In genomic region chr9:116689633-116690032, GRCh38 we compare ENCODE assay signal across 2 cellular contexts.
TF ChIP-seq lines count a peak whose summit lies in the region.

No MANE protein-coding gene starts in this region.

TF ChIP-seq in IMR-90, 13 proteins besides CTCF, POLR2A, EP300 and RAD21:
- TF ChIP-seq MAZ (IDR thresholded peaks at IDR 0.05; ENCODE audit: borderline replicate concordance, low read depth, low read length) (no peak), CHD1 (IDR thresholded peaks at IDR 0.05; ENCODE audit: low read depth, low read length) (no peak), FOS (IDR thresholded peaks at IDR 0.05; ENCODE audit: low read depth, low read length) (no peak), BHLHE40 (IDR thresholded peaks at IDR 0.05; ENCODE audit: low read depth, low read length) (no peak), CEBPB (IDR thresholded peaks at IDR 0.05; ENCODE audit: low read depth, low read length) (no peak), NFE2L2 (IDR thresholded peaks at IDR 0.05; ENCODE audit: low read depth, low read length) (no peak), RFX5 (IDR thresholded peaks at IDR 0.05; ENCODE audit: low read depth, low read length) (no peak), RCOR1 (IDR thresholded peaks at IDR 0.05; ENCODE audit: insufficient replicate concordance, low read length) (no peak), ELK1 (IDR thresholded peaks at IDR 0.05; ENCODE audit: borderline replicate concordance, low read depth, low read length) (no peak)
TF ChIP-seq in IMR-90: peak in this region for 0.

TF ChIP-seq in K562, 482 proteins besides CTCF, POLR2A, EP300 and RAD21:
- TF ChIP-seq TEAD4 (IDR thresholded peaks at IDR 0.05; ENCODE audit: low read length) (no peak), TEAD4 (CRISPR knock-in tag; IDR thresholded peaks at IDR 0.05; ENCODE audit: borderline replicate concordance) (no peak), ESRRA (IDR thresholded peaks at IDR 0.05; ENCODE audit: borderline replicate concordance, low read depth) (0 out of 2 replicates have a peak, but pooled peaks have one; percentile 16), CTBP1 (IDR thresholded peaks at IDR 0.05; ENCODE audit: borderline replicate concordance) (peak; percentile 21; the same call in 1 of the 2 replicates), RCOR1 (IDR thresholded peaks at IDR 0.05; ENCODE audit: borderline replicate concordance in 1 of 2, low read depth in 2 of 2, low read length in 2 of 2) (peak in 1 of 2 experiments; percentile 70; a peak in 2 of 4 replicates), FUS (optimal IDR thresholded peaks at IDR 0.05; ENCODE audit: low read depth, low read length) (no peak), CBFA2T2 (conservative IDR thresholded peaks at IDR 0.05) (0 out of 2 replicates have a peak, but pooled peaks have one; percentile 8), CBFA2T3 (IDR thresholded peaks at IDR 0.05) (peak; percentile 59), HDAC6 (IDR thresholded peaks at IDR 0.05; ENCODE audit: low read depth, low read length) (no peak), NR1H2 (CRISPR knock-in tag; IDR thresholded peaks at IDR 0.05) (no peak), RBM17 (IDR thresholded peaks at IDR 0.05; ENCODE audit: borderline replicate concordance, low read depth, low read length) (no peak), ZNF146 (CRISPR knock-in tag; IDR thresholded peaks at IDR 0.05; ENCODE audit: unreplicated experiment) (no peak), ARID1B (IDR thresholded peaks at IDR 0.05) (peak; percentile 13; the same call in 1 of the 2 replicates)
